ENCODE assay signal across 10 cellular contexts in genomic region chr1:199545780-199546179, GRCh38.
A peak's percentile ranks its signal among the peaks of the same experiment; 100 is the strongest.
DNase-seq lines count a peak whose midpoint lies in the region; ATAC-seq and TF ChIP-seq lines count a peak whose summit lies in the region.
"Had no signal": no experiment of that assay in that cellular context is flagged by ENCODE, and none has a peak within 500 bp of the region (broad histone marks: within the 10 kb centered on the region; RNA-seq: fewer than 3 reads in every experiment).

No MANE protein-coding gene starts in this region.

- H4K20me1 ChIP-seq in DND-41 (ENCODE audit: insufficient read depth, low read length) = no peaks in the 10 kb centered on the region

- ATAC-seq in DND-41 (ENCODE audit: insufficient read depth, low read depth) (no peak), GM21526 (IDR thresholded peaks at IDR 0.05; ENCODE audit: low FRiP score, unreplicated experiment) (peak; percentile 62)
- ATAC-seq: left lung had no signal

- H3K4me3 ChIP-seq in DND-41 (ENCODE audit: low read depth in 1 of 2, low read length in 2 of 2) = no peak overlapping the region
- H3K4me3 ChIP-seq in fibroblast of pulmonary artery (replicated peaks; ENCODE audit: low read depth, low read length) = no peak overlapping the region
- H3K4me3 ChIP-seq: left lung had no signal

- no peaks in the 10 kb centered on the region for H3K9me3 ChIP-seq in DND-41 (ENCODE audit: insufficient read depth, low read length, severe bottlenecking)
- H3K9me3 ChIP-seq: left lung had no signal

- H3K9ac ChIP-seq in DND-41 (ENCODE audit: low read depth, low read length) = no peak overlapping the region

- no peak overlapping the region for H3K27ac ChIP-seq in DND-41 (ENCODE audit: low read length)
- H3K27ac ChIP-seq: left lung had no signal

- no peak overlapping the region for H3K4me2 ChIP-seq in DND-41 (ENCODE audit: insufficient read depth, low read length)

- peaks cover 28% of the 10 kb centered on the region for H3K4me1 ChIP-seq in DND-41 (ENCODE audit: insufficient read depth, low read length)
- H3K4me1 ChIP-seq: left lung had no signal

- TF ChIP-seq CTCF in DND-41 (IDR thresholded peaks at IDR 0.05; ENCODE audit: borderline replicate concordance, extremely low read depth, low read length, poor library complexity, severe bottlenecking) = peak; percentile 46
- peak; percentile 72 for TF ChIP-seq CTCF in LNCAP (IDR thresholded peaks at IDR 0.05)
- TF ChIP-seq CTCF in fibroblast of pulmonary artery (IDR thresholded peaks at IDR 0.05; ENCODE audit: low read length, missing control alignments) = peak; percentile 34
- no peak for TF ChIP-seq CTCF in GM13976 (IDR thresholded peaks at IDR 0.05; ENCODE audit: borderline replicate concordance, control extremely low read depth, extremely low read depth, insufficient read depth, missing control alignments)

- no peak for DNase-seq in DND-41
- peak; percentile 11 for DNase-seq in fibroblast of pulmonary artery (ENCODE audit: low read depth)
- no peak for DNase-seq in pons (ENCODE audit: low spot score)
- no peak for DNase-seq in NCI-H2029 treated with DMSO at 0.1 percent for 48 hours (lab: John Stamatoyannopoulos, UW)
- no peak for DNase-seq in effector CD4-positive, alpha-beta T cell
- no peak for DNase-seq in GM13976 (ENCODE audit: low spot score)
- DNase-seq: left lung, NCI-H2029 had no signal

- no peak overlapping the region for H2AFZ ChIP-seq in DND-41 (ENCODE audit: low read depth, low read length)

- H3K36me3 ChIP-seq in DND-41 (ENCODE audit: insufficient read depth, low read length) = no peaks in the 10 kb centered on the region
- H3K36me3 ChIP-seq: left lung had no signal

- in situ Hi-C loops in GM13976 (cut with MboI; ENCODE audit: low sequenced_read_pairs, unreplicated experiment) = no loop called here

- no peaks in the 10 kb centered on the region for H3K27me3 ChIP-seq in DND-41 (ENCODE audit: insufficient read depth, low read length, poor library complexity)
- H3K27me3 ChIP-seq: left lung had no signal

- H3K79me2 ChIP-seq in DND-41 (ENCODE audit: insufficient read depth, low read length) = peaks cover 11% of the 10 kb centered on the region
